Comparison of ENCODE assay signal across 16 cellular contexts in genomic region chr11:72798361-72798760, GRCh38.
"Had no signal": no experiment of that assay in that cellular context is flagged by ENCODE, and none has a peak within 500 bp of the region (broad histone marks: within the 10 kb centered on the region; RNA-seq: fewer than 3 reads in every experiment).

No MANE protein-coding gene starts in this region.

- H3K9me3 ChIP-seq: gastrocnemius medialis, heart right ventricle, right atrium auricular region, tibial nerve, vagina had no signal

- H3K36me3 ChIP-seq: gastrocnemius medialis, heart right ventricle, right atrium auricular region, vagina had no signal

- DNase-seq: activated gamma-delta T cell treated with Interleukin-2 at 50 U/mL for 16 hours; activated naive CD8-positive, alpha-beta T cell treated with anti-CD3 and anti-CD28 coated beads for 36 hours; activated T-cell treated with anti-CD3 and anti-CD28 coated beads, Interleukin-2, amount 50 U/mL, for 48 hours; anterior cingulate cortex; effector CD4-positive, alpha-beta T cell; gastrocnemius medialis; heart right ventricle; kidney; left ventricle myocardium superior; posterior cingulate gyrus; small intestine had no signal

- H3K4me3 ChIP-seq: gastrocnemius medialis, heart right ventricle, right atrium auricular region, tibial nerve, vagina had no signal

- H3K27me3 Mint-ChIP-seq: activated naive CD8-positive, alpha-beta T cell treated with anti-CD3 and anti-CD28 coated beads for 36 hours had no signal

- H3K27me3 ChIP-seq: gastrocnemius medialis, heart right ventricle, right atrium auricular region, tibial nerve, vagina had no signal

- H3K27ac Mint-ChIP-seq: activated naive CD8-positive, alpha-beta T cell treated with anti-CD3 and anti-CD28 coated beads for 36 hours had no signal

- FAIRE-seq: colon, kidney, small intestine had no signal

- H3K27ac ChIP-seq: gastrocnemius medialis, heart right ventricle, right atrium auricular region, tibial nerve, vagina had no signal

- H3K36me3 Mint-ChIP-seq: activated naive CD8-positive, alpha-beta T cell treated with anti-CD3 and anti-CD28 coated beads for 36 hours had no signal

- H3K9me3 Mint-ChIP-seq: activated naive CD8-positive, alpha-beta T cell treated with anti-CD3 and anti-CD28 coated beads for 36 hours; T-helper 1 cell treated with Interleukin-12 subunit alpha and Interleukin-12 subunit beta and Interleukin-4 antibody, amounts not matched to agents 30 μg/mL and 1 μg/mL, for 36 hours had no signal

- H3K4me3 Mint-ChIP-seq: activated naive CD8-positive, alpha-beta T cell treated with anti-CD3 and anti-CD28 coated beads for 36 hours; T-helper 1 cell treated with Interleukin-12 subunit alpha and Interleukin-12 subunit beta and Interleukin-4 antibody, amounts not matched to agents 30 μg/mL and 1 μg/mL, for 36 hours had no signal
